9 cellular contexts compared by ENCODE assay signal in genomic region chr16:70223216-70223615, GRCh38. TPM values are rescaled to one million over a fixed set of nuclear protein-coding genes. Genes with fewer than 3 reads are reported as not detected.
DNase-seq lines count a peak whose midpoint lies in the region; ATAC-seq and TF ChIP-seq lines count a peak whose summit lies in the region.
"Not testable (repeated sequence)": the region's sequence is repeated elsewhere in the genome, so short reads cannot be mapped to it uniquely, and the experiment has no call there.
"Had no signal": no experiment of that assay in that cellular context is flagged by ENCODE, and none has a peak within 500 bp of the region (broad histone marks: within the 10 kb centered on the region; RNA-seq: fewer than 3 reads in every experiment).

No MANE protein-coding gene starts in this region.

- H3K4me1 ChIP-seq in left ventricle myocardium inferior = not testable (repeated sequence)

- not testable (repeated sequence) for H3K4me1 Mint-ChIP-seq in CD4-positive, alpha-beta T cell (ENCODE audit: low read depth); activated T-helper 17 cell treated with anti-CD3 and anti-CD28 coated beads, Interleukin-2, amount 50 U/mL, for 72 hours
- H3K4me1 Mint-ChIP-seq in activated CD4-positive, alpha-beta T cell treated with anti-CD3 and anti-CD28 coated beads for 36 hours = peaks cover 15% of the 10 kb centered on the region
- peaks cover 11% of the 10 kb centered on the region for H3K4me1 Mint-ChIP-seq in MCF 10A (ENCODE audit: insufficient read depth, unreplicated experiment)
- peaks cover 14% of the 10 kb centered on the region for H3K4me1 Mint-ChIP-seq in stimulated activated effector memory CD8-positive, alpha-beta T cell treated with anti-CD3 and anti-CD28 coated beads, Interleukin-12 subunit alpha, Interleukin-12 subunit beta, amount 100 ng/mL, for 72 hours

- not testable (repeated sequence) for H3K4me3 Mint-ChIP-seq in CD4-positive, alpha-beta T cell; activated CD4-positive, alpha-beta T cell treated with anti-CD3 and anti-CD28 coated beads for 36 hours; activated T-helper 17 cell treated with anti-CD3 and anti-CD28 coated beads, Interleukin-2, amount 50 U/mL, for 72 hours; MCF 10A (ENCODE audit: unreplicated experiment); stimulated activated effector memory CD8-positive, alpha-beta T cell treated with anti-CD3 and anti-CD28 coated beads, Interleukin-12 subunit alpha, Interleukin-12 subunit beta, amount 100 ng/mL, for 72 hours

- DNase-seq in CD4-positive, alpha-beta T cell; activated CD4-positive, alpha-beta T cell treated with anti-CD3 and anti-CD28 coated beads for 36 hours; MCF 10A (ENCODE audit: unreplicated experiment); left ventricle myocardium inferior; stimulated activated effector memory CD8-positive, alpha-beta T cell treated with anti-CD3 and anti-CD28 coated beads, Interleukin-12 subunit alpha, Interleukin-12 subunit beta, amount 100 ng/mL, for 72 hours (ENCODE audit: low spot score in 2 of 2): not testable (repeated sequence)
- peak; percentile 31 for DNase-seq in HT-29 (ENCODE audit: low spot score)

- not testable (repeated sequence) for H3K9me3 ChIP-seq in CD4-positive, alpha-beta T cell (ENCODE audit: control insufficient read depth, low read length); left ventricle myocardium inferior (replicated peaks)

- not testable (repeated sequence) for TF ChIP-seq CTCF in CD4-positive, alpha-beta T cell (IDR thresholded peaks at IDR 0.05); MCF 10A (IDR thresholded peaks at IDR 0.05; ENCODE audit: unreplicated experiment); left ventricle myocardium inferior (IDR thresholded peaks at IDR 0.05; ENCODE audit: borderline replicate concordance)

- CTCF ChIA-PET in CD4-positive, alpha-beta T cell (lab: Charles Lee); activated CD4-positive, alpha-beta T cell treated with anti-CD3 and anti-CD28 coated beads for 36 hours (lab: Charles Lee): not testable (repeated sequence)
- CTCF ChIA-PET in MCF 10A (lab: Yijun Ruan, JAX) = interaction anchor here (0.6 kb wide), 1 partner anchor 92 kb away, joined by 3 read pairs; no protein-coding TSS in a partner anchor

- H3K27me3 Mint-ChIP-seq in CD4-positive, alpha-beta T cell; activated CD4-positive, alpha-beta T cell treated with anti-CD3 and anti-CD28 coated beads for 36 hours; activated T-helper 17 cell treated with anti-CD3 and anti-CD28 coated beads, Interleukin-2, amount 50 U/mL, for 72 hours; MCF 10A (ENCODE audit: insufficient read depth, unreplicated experiment): not testable (repeated sequence)

- intact Hi-C loops in CD4-positive, alpha-beta T cell (cut with DNase I, micrococcal nuclease); activated CD4-positive, alpha-beta T cell treated with anti-CD3 and anti-CD28 coated beads for 36 hours (cut with DNase I, micrococcal nuclease); MCF 10A (cut with micrococcal nuclease); left ventricle myocardium inferior (cut with micrococcal nuclease): not testable (repeated sequence)

- H3K9me3 Mint-ChIP-seq in CD4-positive, alpha-beta T cell; activated CD4-positive, alpha-beta T cell treated with anti-CD3 and anti-CD28 coated beads for 36 hours (ENCODE audit: low read depth); activated T-helper 17 cell treated with anti-CD3 and anti-CD28 coated beads, Interleukin-2, amount 50 U/mL, for 72 hours; MCF 10A (ENCODE audit: unreplicated experiment); stimulated activated effector memory CD8-positive, alpha-beta T cell treated with anti-CD3 and anti-CD28 coated beads, Interleukin-12 subunit alpha, Interleukin-12 subunit beta, amount 100 ng/mL, for 72 hours: not testable (repeated sequence)

- H3K27ac ChIP-seq in CD4-positive, alpha-beta T cell (ENCODE audit: low read depth, low read length) = not testable (repeated sequence)
- peak overlapping the region; percentile 17 for H3K27ac ChIP-seq in left ventricle myocardium inferior (replicated peaks)

- H3K4me3 ChIP-seq in left ventricle myocardium inferior = not testable (repeated sequence)

- peaks cover 69% of the 10 kb centered on the region for H3K36me3 Mint-ChIP-seq in CD4-positive, alpha-beta T cell (ENCODE audit: low read depth)
- peaks cover 27% of the 10 kb centered on the region for H3K36me3 Mint-ChIP-seq in activated CD4-positive, alpha-beta T cell treated with anti-CD3 and anti-CD28 coated beads for 36 hours (ENCODE audit: low read depth)
- peaks cover 86% of the 10 kb centered on the region for H3K36me3 Mint-ChIP-seq in activated T-helper 17 cell treated with anti-CD3 and anti-CD28 coated beads, Interleukin-2, amount 50 U/mL, for 72 hours (ENCODE audit: low read depth)
- peaks cover 80% of the 10 kb centered on the region for H3K36me3 Mint-ChIP-seq in MCF 10A (ENCODE audit: insufficient read depth, unreplicated experiment)
- H3K36me3 Mint-ChIP-seq in stimulated activated effector memory CD8-positive, alpha-beta T cell treated with anti-CD3 and anti-CD28 coated beads, Interleukin-12 subunit alpha, Interleukin-12 subunit beta, amount 100 ng/mL, for 72 hours = peaks cover 86% of the 10 kb centered on the region

- peak overlapping the region; percentile 30 for H3K27ac Mint-ChIP-seq in CD4-positive, alpha-beta T cell
- peak overlapping the region; percentile 22 for H3K27ac Mint-ChIP-seq in activated CD4-positive, alpha-beta T cell treated with anti-CD3 and anti-CD28 coated beads for 36 hours
- peak overlapping the region; percentile 34 for H3K27ac Mint-ChIP-seq in activated T-helper 17 cell treated with anti-CD3 and anti-CD28 coated beads, Interleukin-2, amount 50 U/mL, for 72 hours
- H3K27ac Mint-ChIP-seq in MCF 10A (ENCODE audit: low read depth, unreplicated experiment) = peak overlapping the region; percentile 46
- peak overlapping the region; percentile 71 for H3K27ac Mint-ChIP-seq in stimulated activated effector memory CD8-positive, alpha-beta T cell treated with anti-CD3 and anti-CD28 coated beads, Interleukin-12 subunit alpha, Interleukin-12 subunit beta, amount 100 ng/mL, for 72 hours

- BruUV-seq in MCF 10A (replicated peaks; lab: Mats Ljungman, UMichigan) = not testable (repeated sequence)

- not testable (repeated sequence) for ATAC-seq in CD4-positive, alpha-beta T cell (ENCODE audit: poor library complexity); activated CD4-positive, alpha-beta T cell treated with anti-CD3 and anti-CD28 coated beads for 36 hours; activated T-helper 17 cell treated with anti-CD3 and anti-CD28 coated beads, Interleukin-2, amount 50 U/mL, for 72 hours (replicated peaks); stimulated activated effector memory CD8-positive, alpha-beta T cell treated with anti-CD3 and anti-CD28 coated beads, Interleukin-12 subunit alpha, Interleukin-12 subunit beta, amount 100 ng/mL, for 72 hours

- POLR2A ChIA-PET in CD4-positive, alpha-beta T cell (lab: Charles Lee); activated CD4-positive, alpha-beta T cell treated with anti-CD3 and anti-CD28 coated beads for 36 hours (lab: Charles Lee); MCF 10A (lab: Yijun Ruan, JAX): not testable (repeated sequence)

- H3K27me3 ChIP-seq in CD4-positive, alpha-beta T cell (ENCODE audit: control insufficient read depth, insufficient read depth, low read length); left ventricle myocardium inferior (ENCODE audit: low read depth): not testable (repeated sequence)

- H3K36me3 ChIP-seq in left ventricle myocardium inferior = peaks cover 24% of the 10 kb centered on the region

RNA-seq across cellular contexts. Expression of gene EXOSC6, which starts 28.5 kb away (rescaled TPM):
- total RNA-seq in CD4-positive, alpha-beta T cell = 10 to 100 TPM; 27.8 to 28.2 TPM
- total RNA-seq in HT-29 (2014; rRNA removed; shearing (Covaris generic)) = 27.5 and 28.5 TPM in 2 replicates
- total RNA-seq in activated CD4-positive, alpha-beta T cell treated with anti-CD3 and anti-CD28 coated beads for 36 hours = 10 to 100 TPM; 18.7 to 23.5 TPM
- 10 to 100 TPM; 19.2 to 33.6 TPM for total RNA-seq in activated T-helper 17 cell treated with anti-CD3 and anti-CD28 coated beads, Interleukin-2, amount 50 U/mL, for 72 hours
- total RNA-seq in MCF 10A (2022) = 49.8 and 83.9 TPM in 2 replicates
- 11.3 TPM for total RNA-seq in left ventricle myocardium inferior

RNA-seq across cellular contexts. Expression of gene CLEC18C, which starts 49.6 kb away (rescaled TPM):
- total RNA-seq in CD4-positive, alpha-beta T cell = not detected
- 0.33 and 0.76 TPM in 2 replicates for total RNA-seq in HT-29 (2014; rRNA removed; shearing (Covaris generic))
- under 1 TPM in 1 of 2 experiments, not detected in 1; 0.25 TPM for total RNA-seq in activated CD4-positive, alpha-beta T cell treated with anti-CD3 and anti-CD28 coated beads for 36 hours
- 1 to 10 TPM in 1 of 2 donors, under 1 TPM in 1; 0.50 to 1.3 TPM for total RNA-seq in activated T-helper 17 cell treated with anti-CD3 and anti-CD28 coated beads, Interleukin-2, amount 50 U/mL, for 72 hours
- total RNA-seq in MCF 10A (2022) (0.21 and 0.32 TPM in 2 replicates), left ventricle myocardium inferior (not detected)
- total RNA-seq: H1, IMR-90 had no signal
